In genomic region chr15:83571820-83572707, GRCh38 we compare ENCODE assay signal across 8 cellular contexts.
DNase-seq lines count a peak whose midpoint lies in the region; ATAC-seq and TF ChIP-seq lines count a peak whose summit lies in the region.

No MANE protein-coding gene starts in this region.

- no peak overlapping the region for H3K4me3 ChIP-seq in foreskin fibroblast (ENCODE audit: low read depth in 1 of 2, low read length in 2 of 2)
- no peak overlapping the region for H3K4me3 ChIP-seq in stomach

- H3K27me3 Mint-ChIP-seq in activated T-cell treated with anti-CD3 and anti-CD28 coated beads, Interleukin-2, amount 50 U/mL, for 4 hours (ENCODE audit: low read depth), result peaks cover 6% of the 10 kb centered on the region

- H3K36me3 ChIP-seq in stomach, result no peaks in the 10 kb centered on the region

- WGBS in stomach, 5 donors, result 50 to 57% (median 54%) methylated on average over 10 of the region's 10 CpGs

- H3K27ac ChIP-seq in stomach, result no peak overlapping the region

- no peaks in the 10 kb centered on the region for H3K4me1 Mint-ChIP-seq in activated T-cell treated with anti-CD3 and anti-CD28 coated beads, Interleukin-2, amount 50 U/mL, for 4 hours (ENCODE audit: low read depth)

- no peaks in the 10 kb centered on the region for H3K9me3 Mint-ChIP-seq in activated T-cell treated with anti-CD3 and anti-CD28 coated beads, Interleukin-2, amount 50 U/mL, for 4 hours

- H3K4me1 ChIP-seq in stomach, result no peaks in the 10 kb centered on the region

- DNase-seq in NCI-H82 (lab: John Stamatoyannopoulos, UW) (peak; percentile 42), NCI-H82 treated with DMSO at 0.1 percent for 48 hours (lab: John Stamatoyannopoulos, UW; ENCODE audit: unreplicated experiment) (no peak), SHP77 treated with DMSO at 0.1 percent for 48 hours (lab: John Stamatoyannopoulos, UW) (peak; percentile 3), foreskin fibroblast (peak; percentile 12 to 61), stomach (no peak), occipital lobe (lab: John Stamatoyannopoulos, UW) (no peak)
- DNase-seq in activated T-cell treated with anti-CD3 and anti-CD28 coated beads, Interleukin-2, amount 50 U/mL, for 4 hours, result no peak

- H3K9me3 ChIP-seq in stomach, result no peaks in the 10 kb centered on the region

- no peaks in the 10 kb centered on the region for H3K36me3 Mint-ChIP-seq in activated T-cell treated with anti-CD3 and anti-CD28 coated beads, Interleukin-2, amount 50 U/mL, for 4 hours (ENCODE audit: insufficient read depth)

- H3K27me3 ChIP-seq in stomach, result peaks cover 0 to 8% (median 0%) of the 10 kb centered on the region in 3 donors

- intact Hi-C loops in stomach (cut with DNase I; ENCODE audit: low total_unique reads), result loop anchor here (10.0 kb wide), 1 partner anchor 173 kb away; no protein-coding TSS in a partner anchor

- peak; percentile 70 for TF ChIP-seq CTCF in foreskin fibroblast (IDR thresholded peaks at IDR 0.05; ENCODE audit: low read depth, low read length)
- peak in 5 of 7 experiments; percentile 8 to 56 (median 27) for TF ChIP-seq CTCF in stomach (IDR thresholded peaks at IDR 0.05)

- H3K4me3 Mint-ChIP-seq in activated T-cell treated with anti-CD3 and anti-CD28 coated beads, Interleukin-2, amount 50 U/mL, for 4 hours, result no peak overlapping the region

- TF ChIP-seq POLR2A in stomach (IDR thresholded peaks at IDR 0.05), result no peak

- ATAC-seq in activated T-cell treated with anti-CD3 and anti-CD28 coated beads, Interleukin-2, amount 50 U/mL, for 4 hours, result no peak
- ATAC-seq in GM18907 (IDR thresholded peaks at IDR 0.05; ENCODE audit: unreplicated experiment), result no peak

- TF ChIP-seq EP300 in stomach (IDR thresholded peaks at IDR 0.05), result no peak

Comparison
In these comparisons a context has a peak if more than half of its experiments do, and no peak if none do; other contexts are left out.
1. DNase-seq: peak in NCI-H82 (single experiment), SHP77 treated with DMSO at 0.1 percent for 48 hours (single experiment) and foreskin fibroblast (2 of 2); none in NCI-H82 treated with DMSO at 0.1 percent for 48 hours (single experiment), stomach (single experiment), activated T-cell treated with anti-CD3 and anti-CD28 coated beads, Interleukin-2, amount 50 U/mL, for 4 hours (single experiment) and occipital lobe (single experiment).